15 cellular contexts compared by ENCODE assay signal in genomic region chr5:157597277-157597676, GRCh38. TPM values are rescaled to one million over a fixed set of nuclear protein-coding genes. Genes with fewer than 3 reads are reported as not detected.
DNase-seq lines count a peak whose midpoint lies in the region; ATAC-seq and TF ChIP-seq lines count a peak whose summit lies in the region.
"Had no signal": no experiment of that assay in that cellular context is flagged by ENCODE, and none has a peak within 500 bp of the region (broad histone marks: within the 10 kb centered on the region; RNA-seq: fewer than 3 reads in every experiment).

No MANE protein-coding gene starts in this region.

- ATAC-seq in activated T-cell treated with anti-CD3 and anti-CD28 coated beads, Interleukin-2, amount 50 U/mL, for 72 hours (replicated peaks in 1 of 2), result peak; percentile 33 to 61
- no peak for ATAC-seq in IMR-90 (ENCODE audit: low read depth)
- no peak for ATAC-seq in activated B cell treated with CpG ODN at 0.5 μM for 24 hours (ENCODE audit: low read depth)

- H3K27ac ChIP-seq in IMR-90 (ENCODE audit: insufficient read depth, low read length), result no peak overlapping the region
- H3K27ac ChIP-seq: left lung had no signal

- peaks cover 7% of the 10 kb centered on the region; the same call in 1 of the 2 replicates for H3K9me1 ChIP-seq in IMR-90 (ENCODE audit: insufficient read depth, low read length)

- H2BK120ac ChIP-seq in IMR-90 (ENCODE audit: low read depth, low read length), result no peak overlapping the region

- no peak overlapping the region for H3K4me2 ChIP-seq in IMR-90 (ENCODE audit: low read depth, low read length)

- H3K9me3 Mint-ChIP-seq in activated T-cell treated with anti-CD3 and anti-CD28 coated beads, Interleukin-2, amount 50 U/mL, for 72 hours, result peaks cover 0 to 2% of the 10 kb centered on the region in 2 donors
- H3K9me3 Mint-ChIP-seq in activated B cell treated with CpG ODN at 0.5 μM for 24 hours (no peaks in the 10 kb centered on the region), progenitor cell of endocrine pancreas (ENCODE audit: low read depth) (peaks cover 3% of the 10 kb centered on the region)

- H2AK9ac ChIP-seq in IMR-90 (replicated peaks; ENCODE audit: low read depth, low read length, poor library complexity), result no peak overlapping the region

- no peak overlapping the region for H2BK5ac ChIP-seq in IMR-90 (ENCODE audit: low read depth, low read length, poor library complexity, severe bottlenecking)

- DNase-seq in activated T-cell treated with anti-CD3 and anti-CD28 coated beads, Interleukin-2, amount 50 U/mL, for 72 hours, result peak; percentile 27 to 40
- no peak for DNase-seq in activated T-cell treated with anti-CD3 and anti-CD28 coated beads, Interleukin-2, amount 50 U/mL, for 1 hour
- no peak for DNase-seq in IMR-90
- DNase-seq in activated B cell treated with CpG ODN at 0.5 μM for 24 hours, result no peak
- DNase-seq in progenitor cell of endocrine pancreas (ENCODE audit: low spot score, unreplicated experiment), result no peak
- DNase-seq in medulla oblongata (ENCODE audit: extremely low spot score), result no peak
- DNase-seq in dermis blood vessel endothelial cell, result no peak
- no peak for DNase-seq in activated CD4-positive, CD25-positive, alpha-beta regulatory T cell treated with anti-CD3 and anti-CD28 coated beads, Interleukin-2, amount 50 U/mL, for 72 hours
- DNase-seq: effector CD8-positive, alpha-beta T cell; left lung; NCI-H2029 treated with DMSO at 0.1 percent for 48 hours; NCI-H82; stimulated activated CD4-positive, alpha-beta T cell treated with anti-CD3 and anti-CD28 coated beads, Interleukin-15, amount 100 ng/mL, for 24 hours; T-helper 9 cell had no signal

- no peaks in the 10 kb centered on the region for H3K27me3 ChIP-seq in IMR-90 (ENCODE audit: control insufficient read depth, insufficient read depth, low read length)
- H3K27me3 ChIP-seq: left lung had no signal

- no peaks in the 10 kb centered on the region for H3K79me1 ChIP-seq in IMR-90 (ENCODE audit: low read depth in 1 of 2, low read length in 2 of 2)

- no peak overlapping the region for H2BK20ac ChIP-seq in IMR-90 (ENCODE audit: low read depth, low read length)

- no peak overlapping the region for H4K91ac ChIP-seq in IMR-90 (ENCODE audit: insufficient read depth, low read depth, low read length)

- in situ Hi-C loops in IMR-90 (cut with MboI; ENCODE audit: low sequenced_read_pairs), result no loop called here

- CTCF ChIA-PET in IMR-90 (lab: Yijun Ruan, JAX), result interaction anchor here (0.9 kb wide), 1 partner anchor 12 kb away, joined by 3 read pairs; no protein-coding TSS in a partner anchor
- CTCF ChIA-PET in activated B cell treated with CpG ODN at 0.5 μM for 24 hours (lab: Charles Lee), result interaction anchor here (0.9 to 3.5 kb wide), 9 partner anchors 17 to 146 kb away, joined by 3 to 15 read pairs (median 6); partner anchors contain the start of genes ADAM19 and LSM11

- peaks cover 4% of the 10 kb centered on the region for H3K4me1 ChIP-seq in IMR-90 (ENCODE audit: control insufficient read depth, insufficient read depth, low read length)

- no peak overlapping the region for H2AK5ac ChIP-seq in IMR-90 (ENCODE audit: low read depth, low read length)

- H3K14ac ChIP-seq in IMR-90 (replicated peaks; ENCODE audit: low read depth, low read length), result no peak overlapping the region; the same call in 1 of the 2 replicates

- H3K27me3 Mint-ChIP-seq in activated T-cell treated with anti-CD3 and anti-CD28 coated beads, Interleukin-2, amount 50 U/mL, for 72 hours (ENCODE audit: low read depth), result no peaks in the 10 kb centered on the region
- no peaks in the 10 kb centered on the region for H3K27me3 Mint-ChIP-seq in activated B cell treated with CpG ODN at 0.5 μM for 24 hours
- no peaks in the 10 kb centered on the region for H3K27me3 Mint-ChIP-seq in progenitor cell of endocrine pancreas

- POLR2A ChIA-PET in IMR-90 (lab: Charles Lee; ENCODE audit: unreplicated experiment), result no interaction called here
- POLR2A ChIA-PET in activated B cell treated with CpG ODN at 0.5 μM for 24 hours (lab: Charles Lee), result interaction anchor here (0.6 to 10.0 kb wide), 14 partner anchors 14 to 330 kb away, joined by 4 to 206 read pairs (median 8); partner anchors contain the start of genes ADAM19 and LSM11

- no peak overlapping the region for H3K4me3 ChIP-seq in IMR-90 (ENCODE audit: insufficient read depth, low read depth, low read length)
- H3K4me3 ChIP-seq: left lung had no signal

- TF ChIP-seq POLR2A in IMR-90 (IDR thresholded peaks at IDR 0.05; ENCODE audit: low read depth, low read length), result no peak

- 0 out of 3 replicates have a peak overlapping the region, but pooled peaks have one; percentile 10 for H2BK15ac ChIP-seq in IMR-90 (ENCODE audit: low read depth, low read length)

- WGBS in IMR-90 (ENCODE audit: extremely low coverage in 2 of 2, insufficient read length in 1 of 2), 2 experiments, result no CpG with 5 or more reads among the region's 1 CpG

- H4K5ac ChIP-seq in IMR-90 (ENCODE audit: low read depth, low read length), result no peak overlapping the region

- H3K36me3 Mint-ChIP-seq in activated T-cell treated with anti-CD3 and anti-CD28 coated beads, Interleukin-2, amount 50 U/mL, for 72 hours (ENCODE audit: insufficient read depth in 2 of 2), result peaks cover 0 to 3% of the 10 kb centered on the region in 2 donors
- H3K36me3 Mint-ChIP-seq in activated B cell treated with CpG ODN at 0.5 μM for 24 hours (ENCODE audit: low read depth), result peaks cover 2% of the 10 kb centered on the region
- H3K36me3 Mint-ChIP-seq in progenitor cell of endocrine pancreas (ENCODE audit: insufficient read depth), result no peaks in the 10 kb centered on the region

- no peak overlapping the region for H3K9ac ChIP-seq in IMR-90 (ENCODE audit: low read depth, low read length)

- TF ChIP-seq CTCF in IMR-90 (conservative IDR thresholded peaks at IDR 0.05; ENCODE audit: low read depth, low read length) (no peak), activated B cell treated with CpG ODN at 0.5 μM for 24 hours (IDR thresholded peaks at IDR 0.05) (no peak), progenitor cell of endocrine pancreas (IDR thresholded peaks at IDR 0.05; ENCODE audit: unreplicated experiment) (no peak)

- H4K20me1 ChIP-seq in IMR-90 (ENCODE audit: insufficient read depth, low read length), result no peaks in the 10 kb centered on the region

- TF ChIP-seq RAD21 in IMR-90 (IDR thresholded peaks at IDR 0.05; ENCODE audit: low read length), result no peak

- H4K8ac ChIP-seq in IMR-90 (ENCODE audit: low read depth in 2 of 2, low read length in 2 of 2), result no peak overlapping the region

- H3K18ac ChIP-seq in IMR-90 (ENCODE audit: low read depth, low read length), result no peak overlapping the region

- intact Hi-C loops in IMR-90 (cut with micrococcal nuclease) (no loop called here), activated B cell treated with CpG ODN at 0.5 μM for 24 hours (cut with micrococcal nuclease) (loop anchor here (2.0 to 5.0 kb wide), 4 partner anchors 110 to 1860 kb away; no protein-coding TSS in a partner anchor)

- H3K23ac ChIP-seq in IMR-90 (ENCODE audit: low read depth, low read length), result no peak overlapping the region

- no peaks in the 10 kb centered on the region for H3K9me3 ChIP-seq in IMR-90 (ENCODE audit: control insufficient read depth, insufficient read depth, low read length)
- H3K9me3 ChIP-seq: left lung had no signal

- no peak overlapping the region for H3K4ac ChIP-seq in IMR-90 (ENCODE audit: low read depth, low read length)

- peaks cover 100% of the 10 kb centered on the region for H3K4me1 Mint-ChIP-seq in activated T-cell treated with anti-CD3 and anti-CD28 coated beads, Interleukin-2, amount 50 U/mL, for 72 hours (ENCODE audit: low read depth)
- peaks cover 95% of the 10 kb centered on the region for H3K4me1 Mint-ChIP-seq in activated B cell treated with CpG ODN at 0.5 μM for 24 hours
- peaks cover 23% of the 10 kb centered on the region for H3K4me1 Mint-ChIP-seq in progenitor cell of endocrine pancreas (ENCODE audit: low read depth)

- no peak overlapping the region for H2AFZ ChIP-seq in IMR-90 (replicated peaks; ENCODE audit: low read length, poor library complexity)

- no peak overlapping the region for H3K56ac ChIP-seq in IMR-90 (ENCODE audit: extremely low read depth, insufficient read depth, low read length)

- dilution Hi-C loops in IMR-90 (cut with HindIII; ENCODE audit: low sequenced_read_pairs, unreplicated experiment), result no loop called here

- H3K4me3 Mint-ChIP-seq in activated T-cell treated with anti-CD3 and anti-CD28 coated beads, Interleukin-2, amount 50 U/mL, for 72 hours, result peak overlapping the region; percentile 63 to 71
- H3K4me3 Mint-ChIP-seq in activated B cell treated with CpG ODN at 0.5 μM for 24 hours (peak overlapping the region; percentile 42), progenitor cell of endocrine pancreas (ENCODE audit: low read depth) (no peak overlapping the region)

- no TSS peak for BruUV-seq in IMR-90 (replicated peaks; lab: Mats Ljungman, UMichigan)

- H3K36me3 ChIP-seq in IMR-90 (ENCODE audit: control insufficient read depth, insufficient read depth, low read length), result no peaks in the 10 kb centered on the region
- H3K36me3 ChIP-seq: left lung had no signal

- peak overlapping the region; percentile 56 for H3K27ac Mint-ChIP-seq in activated T-cell treated with anti-CD3 and anti-CD28 coated beads, Interleukin-2, amount 50 U/mL, for 72 hours
- H3K27ac Mint-ChIP-seq in activated B cell treated with CpG ODN at 0.5 μM for 24 hours (peak overlapping the region; percentile 93), progenitor cell of endocrine pancreas (peak overlapping the region; percentile 73)

TF ChIP-seq in IMR-90, 13 proteins besides CTCF, POLR2A, EP300 and RAD21 (continues in another document):
- TF ChIP-seq RFX5 (IDR thresholded peaks at IDR 0.05; ENCODE audit: low read depth, low read length) (no peak), FOS (IDR thresholded peaks at IDR 0.05; ENCODE audit: low read depth, low read length) (no peak)

RNA-seq across cellular contexts. Expression of gene ADAM19, which starts 21.7 kb away (rescaled TPM):
- total RNA-seq in activated T-cell treated with anti-CD3 and anti-CD28 coated beads, Interleukin-2, amount 50 U/mL, for 72 hours, result 100 to 1,000 TPM in 1 of 2 donors, 10 to 100 TPM in 1; 50.2 to 127 TPM
- total RNA-seq in IMR-90 (2012; rRNA removed) (35.5 and 38.3 TPM in 2 replicates), activated B cell treated with CpG ODN at 0.5 μM for 24 hours (115 and 136 TPM in 2 replicates), progenitor cell of endocrine pancreas (13.4 and 15.9 TPM in 2 replicates), dermis blood vessel endothelial cell (30.0 and 43.7 TPM in 2 replicates)
- 47.8 and 49.2 TPM in 2 replicates for polyA plus RNA-seq in IMR-90 (2012; rRNA removed)
- 25.7 and 37.1 TPM in 2 replicates for polyA plus RNA-seq in IMR-90 (2012; cell fraction: cytosol; rRNA removed)
- polyA plus RNA-seq in IMR-90 (2012; cell fraction: nucleus; rRNA removed; ENCODE audit: low replicate concordance), result 70.4 and 79.6 TPM in 2 replicates

RNA-seq across cellular contexts. Expression of gene SOX30, which starts 55.0 kb away (rescaled TPM):
- 1 to 10 TPM in 1 of 2 donors, under 1 TPM in 1; 0.34 to 2.0 TPM for total RNA-seq in activated T-cell treated with anti-CD3 and anti-CD28 coated beads, Interleukin-2, amount 50 U/mL, for 72 hours
- total RNA-seq in IMR-90 (2012; rRNA removed) (not detected in 2 replicates), activated B cell treated with CpG ODN at 0.5 μM for 24 hours (0.37 and 0.47 TPM in 2 replicates), progenitor cell of endocrine pancreas (not detected in 2 replicates), dermis blood vessel endothelial cell (under 0.01 and 0.09 TPM in 2 replicates)
- polyA plus RNA-seq in IMR-90 (2012; rRNA removed), result not detected in 2 replicates
- polyA plus RNA-seq in IMR-90 (2012; cell fraction: cytosol; rRNA removed), result 0.02 and 0.04 TPM in 2 replicates
- polyA plus RNA-seq in IMR-90 (2012; cell fraction: nucleus; rRNA removed; ENCODE audit: low replicate concordance), result 0.06 TPM in 1 of 2 replicates, not detected in the other
- total RNA-seq: pulmonary artery endothelial cell had no signal

Comparison
In these comparisons a context has a peak if more than half of its experiments do, and no peak if none do; other contexts are left out.
1. DNase-seq: peak in activated T-cell treated with anti-CD3 and anti-CD28 coated beads, Interleukin-2, amount 50 U/mL, for 72 hours (2 of 2); none in activated T-cell treated with anti-CD3 and anti-CD28 coated beads, Interleukin-2, amount 50 U/mL, for 1 hour (single experiment), IMR-90 (single experiment), activated B cell treated with CpG ODN at 0.5 μM for 24 hours (single experiment), progenitor cell of endocrine pancreas (single experiment), medulla oblongata (single experiment), dermis blood vessel endothelial cell (single experiment) and activated CD4-positive, CD25-positive, alpha-beta regulatory T cell treated with anti-CD3 and anti-CD28 coated beads, Interleukin-2, amount 50 U/mL, for 72 hours (single experiment).
2. ATAC-seq: peak in activated T-cell treated with anti-CD3 and anti-CD28 coated beads, Interleukin-2, amount 50 U/mL, for 72 hours (2 of 2); none in IMR-90 (single experiment) and activated B cell treated with CpG ODN at 0.5 μM for 24 hours (single experiment).
3. Peak in every context shown above with its lines, with median percentiles within 50 percentile points of each other: H3K27ac Mint-ChIP-seq.